1 cellular context compared by ENCODE assay signal in genomic region chr17:45923511-45924268, GRCh38.
TF ChIP-seq lines count a peak whose summit lies in the region.

No MANE protein-coding gene starts in this region.

TF ChIP-seq in GM23338, 12 proteins besides CTCF, POLR2A, EP300 and RAD21:
- TF ChIP-seq REST (IDR thresholded peaks at IDR 0.05; ENCODE audit: unreplicated experiment) (no peak), ETS1 (IDR thresholded peaks at IDR 0.05) (no peak), STAT1 (IDR thresholded peaks at IDR 0.05; ENCODE audit: unreplicated experiment) (no peak), EZH2 (IDR thresholded peaks at IDR 0.05; ENCODE audit: low read depth, unreplicated experiment) (no peak), ZNF114 (CRISPR knock-in tag; IDR thresholded peaks at IDR 0.05) (no peak), ZNF462 (CRISPR knock-in tag; IDR thresholded peaks at IDR 0.05) (no peak), JUNB (IDR thresholded peaks at IDR 0.05; ENCODE audit: unreplicated experiment) (no peak), CREB1 (CRISPR knock-in tag; IDR thresholded peaks at IDR 0.05; ENCODE audit: low read depth) (no peak), EZH2phosphoT487 (IDR thresholded peaks at IDR 0.05; ENCODE audit: unreplicated experiment) (no peak), ZNF331 (CRISPR knock-in tag; IDR thresholded peaks at IDR 0.05; ENCODE audit: low read depth) (no peak), NANOG (IDR thresholded peaks at IDR 0.05; ENCODE audit: borderline replicate concordance) (no peak), POLR2AphosphoS5 (IDR thresholded peaks at IDR 0.05; ENCODE audit: low read depth) (no peak)
